Comparison of ENCODE assay signal across 28 cellular contexts in genomic region chr4:176032454-176032853, GRCh38.
"Had no signal": no experiment of that assay in that cellular context is flagged by ENCODE, and none has a peak within 500 bp of the region (broad histone marks: within the 10 kb centered on the region; RNA-seq: fewer than 3 reads in every experiment).

No MANE protein-coding gene starts in this region.

- H3K9me3 Mint-ChIP-seq: stimulated activated effector memory CD8-positive, alpha-beta T cell treated with anti-CD3 and anti-CD28 coated beads, Interleukin-12 subunit alpha, Interleukin-12 subunit beta, amount 100 ng/mL, for 72 hours; stimulated activated naive CD8-positive, alpha-beta T cell treated with anti-CD3 and anti-CD28 coated beads, Interleukin-15, amount 100 ng/mL, for 72 hours; stimulated activated naive CD8-positive, alpha-beta T cell treated with anti-CD3 and anti-CD28 coated beads, Interleukin-15, Interleukin-2, amounts not matched to agents 100 ng/mL and 50 ng/mL, for 24 hours; type B pancreatic cell had no signal

- DNase-seq: stimulated activated CD4-positive, alpha-beta T cell treated with anti-CD3 and anti-CD28 coated beads, Interleukin-2, amount 100 ng/mL, for 48 hours; stimulated activated CD4-positive, alpha-beta T cell treated with anti-CD3 and anti-CD28 coated beads, Interleukin-4, amount 100 ng/mL, for 1 hour; stimulated activated CD4-positive, alpha-beta T cell treated with anti-CD3 and anti-CD28 coated beads, Interleukin-4, amount 100 ng/mL, for 24 hours; stimulated activated CD4-positive, alpha-beta T cell treated with anti-CD3 and anti-CD28 coated beads, Interleukin-4, amount 100 ng/mL, for 4 hours; stimulated activated CD8-positive, alpha-beta memory T cell treated with anti-CD3 and anti-CD28 coated beads, Interleukin-4, amount 100 ng/mL, for 48 hours; stimulated activated naive B cell treated with anti-CD40 and anti-IgM and Interleukin-4, amounts not matched to agents 10 μg/mL and 1 μg/mL and 100 μg/mL, for 72 hours; stimulated activated naive CD4-positive, alpha-beta T cell; stimulated activated naive CD4-positive, alpha-beta T cell treated with Interleukin-2 at 50 U/mL for 16 hours; stimulated activated naive CD8-positive, alpha-beta T cell treated with anti-CD3 and anti-CD28 coated beads, Interleukin-15, amount 100 ng/mL, for 72 hours; stimulated activated naive CD8-positive, alpha-beta T cell treated with anti-CD3 and anti-CD28 coated beads, Interleukin-15, Interleukin-2, amounts not matched to agents 100 U/mL and 50 U/mL, for 24 hours; stomach; substantia nigra; testis; thyroid gland; tibial artery; transverse colon; upper lobe of left lung; upper lobe of right lung; uterus had no signal

- H3K36me3 Mint-ChIP-seq: stimulated activated effector memory CD8-positive, alpha-beta T cell treated with anti-CD3 and anti-CD28 coated beads, Interleukin-12 subunit alpha, Interleukin-12 subunit beta, amount 100 ng/mL, for 72 hours; stimulated activated memory B cell treated with anti-CD40 and anti-IgM and Interleukin-4, amounts not matched to agents 10 μg/mL and 1 μg/mL and 100 μg/mL, for 72 hours; stimulated activated naive B cell treated with anti-CD40 and anti-IgM and Interleukin-4, amounts not matched to agents 10 μg/mL and 1 μg/mL and 100 μg/mL, for 72 hours; type B pancreatic cell had no signal

- FAIRE-seq: urothelium cell line had no signal

- H3K4me3 Mint-ChIP-seq: stimulated activated effector memory CD8-positive, alpha-beta T cell treated with anti-CD3 and anti-CD28 coated beads, Interleukin-12 subunit alpha, Interleukin-12 subunit beta, amount 100 ng/mL, for 72 hours; stimulated activated memory B cell treated with anti-CD40 and anti-IgM and Interleukin-4, amounts not matched to agents 10 μg/mL and 1 μg/mL and 100 μg/mL, for 72 hours; stimulated activated naive B cell treated with anti-CD40 and anti-IgM and Interleukin-4, amounts not matched to agents 10 μg/mL and 1 μg/mL and 100 μg/mL, for 72 hours; stimulated activated naive CD8-positive, alpha-beta T cell treated with anti-CD3 and anti-CD28 coated beads, Interleukin-15, amount 100 ng/mL, for 72 hours; stimulated activated naive CD8-positive, alpha-beta T cell treated with anti-CD3 and anti-CD28 coated beads, Interleukin-15, Interleukin-2, amounts not matched to agents 100 ng/mL and 50 ng/mL, for 24 hours; type B pancreatic cell had no signal

- H3K4me3 ChIP-seq: stomach, suprapubic skin, testis, thoracic aorta, thyroid gland, tibial artery, tibial nerve, transverse colon, upper lobe of left lung, upper lobe of right lung, uterus, vagina had no signal

- H3K9me3 ChIP-seq: stomach, suprapubic skin, testis, thoracic aorta, thyroid gland, tibial artery, tibial nerve, transverse colon, upper lobe of left lung, upper lobe of right lung, uterus, vagina had no signal

- ATAC-seq: stimulated activated effector memory CD8-positive, alpha-beta T cell treated with anti-CD3 and anti-CD28 coated beads, Interleukin-12 subunit alpha, Interleukin-12 subunit beta, amount 100 ng/mL, for 72 hours; stimulated activated memory B cell treated with anti-CD40 and anti-IgM and Interleukin-4, amounts not matched to agents 10 μg/mL and 1 μg/mL and 100 μg/mL, for 72 hours; stimulated activated naive B cell treated with anti-CD40 and anti-IgM and Interleukin-4, amounts not matched to agents 10 μg/mL and 1 μg/mL and 100 μg/mL, for 72 hours; stimulated activated naive CD8-positive, alpha-beta T cell treated with anti-CD3 and anti-CD28 coated beads, Interleukin-15, amount 100 ng/mL, for 72 hours; stimulated activated naive CD8-positive, alpha-beta T cell treated with anti-CD3 and anti-CD28 coated beads, Interleukin-15, Interleukin-2, amounts not matched to agents 100 U/mL and 50 U/mL, for 24 hours; upper lobe of right lung had no signal

- H3K4me1 Mint-ChIP-seq: stimulated activated effector memory CD8-positive, alpha-beta T cell treated with anti-CD3 and anti-CD28 coated beads, Interleukin-12 subunit alpha, Interleukin-12 subunit beta, amount 100 ng/mL, for 72 hours; stimulated activated naive B cell treated with anti-CD40 and anti-IgM and Interleukin-4, amounts not matched to agents 10 μg/mL and 1 μg/mL and 100 μg/mL, for 72 hours; stimulated activated naive CD8-positive, alpha-beta T cell treated with anti-CD3 and anti-CD28 coated beads, Interleukin-15, amount 100 ng/mL, for 72 hours had no signal

- H3K27ac ChIP-seq: stomach, suprapubic skin, testis, thoracic aorta, thyroid gland, tibial artery, tibial nerve, transverse colon, upper lobe of left lung, upper lobe of right lung, uterus, vagina had no signal

- H3K27ac Mint-ChIP-seq: stimulated activated effector memory CD8-positive, alpha-beta T cell treated with anti-CD3 and anti-CD28 coated beads, Interleukin-12 subunit alpha, Interleukin-12 subunit beta, amount 100 ng/mL, for 72 hours; stimulated activated memory B cell treated with anti-CD40 and anti-IgM and Interleukin-4, amounts not matched to agents 10 μg/mL and 1 μg/mL and 100 μg/mL, for 72 hours; stimulated activated naive B cell treated with anti-CD40 and anti-IgM and Interleukin-4, amounts not matched to agents 10 μg/mL and 1 μg/mL and 100 μg/mL, for 72 hours; stimulated activated naive CD8-positive, alpha-beta T cell treated with anti-CD3 and anti-CD28 coated beads, Interleukin-15, amount 100 ng/mL, for 72 hours; stimulated activated naive CD8-positive, alpha-beta T cell treated with anti-CD3 and anti-CD28 coated beads, Interleukin-15, Interleukin-2, amounts not matched to agents 100 ng/mL and 50 ng/mL, for 24 hours; type B pancreatic cell had no signal

- H3K27me3 Mint-ChIP-seq: stimulated activated memory B cell treated with anti-CD40 and anti-IgM and Interleukin-4, amounts not matched to agents 10 μg/mL and 1 μg/mL and 100 μg/mL, for 72 hours had no signal

- H3K4me1 ChIP-seq: stomach, suprapubic skin, testis, thyroid gland, tibial artery, tibial nerve, transverse colon, upper lobe of left lung, upper lobe of right lung, uterus, vagina had no signal

- H3K27me3 ChIP-seq: stomach, testis, thyroid gland, tibial artery, tibial nerve, transverse colon, upper lobe of left lung, upper lobe of right lung, uterus, vagina had no signal

- H3K36me3 ChIP-seq: stomach, suprapubic skin, thoracic aorta, thyroid gland, tibial artery, tibial nerve, transverse colon, upper lobe of left lung, upper lobe of right lung, uterus, vagina had no signal
